Comparison of ENCODE assay signal across 21 cellular contexts in the genomic region with DNA sequence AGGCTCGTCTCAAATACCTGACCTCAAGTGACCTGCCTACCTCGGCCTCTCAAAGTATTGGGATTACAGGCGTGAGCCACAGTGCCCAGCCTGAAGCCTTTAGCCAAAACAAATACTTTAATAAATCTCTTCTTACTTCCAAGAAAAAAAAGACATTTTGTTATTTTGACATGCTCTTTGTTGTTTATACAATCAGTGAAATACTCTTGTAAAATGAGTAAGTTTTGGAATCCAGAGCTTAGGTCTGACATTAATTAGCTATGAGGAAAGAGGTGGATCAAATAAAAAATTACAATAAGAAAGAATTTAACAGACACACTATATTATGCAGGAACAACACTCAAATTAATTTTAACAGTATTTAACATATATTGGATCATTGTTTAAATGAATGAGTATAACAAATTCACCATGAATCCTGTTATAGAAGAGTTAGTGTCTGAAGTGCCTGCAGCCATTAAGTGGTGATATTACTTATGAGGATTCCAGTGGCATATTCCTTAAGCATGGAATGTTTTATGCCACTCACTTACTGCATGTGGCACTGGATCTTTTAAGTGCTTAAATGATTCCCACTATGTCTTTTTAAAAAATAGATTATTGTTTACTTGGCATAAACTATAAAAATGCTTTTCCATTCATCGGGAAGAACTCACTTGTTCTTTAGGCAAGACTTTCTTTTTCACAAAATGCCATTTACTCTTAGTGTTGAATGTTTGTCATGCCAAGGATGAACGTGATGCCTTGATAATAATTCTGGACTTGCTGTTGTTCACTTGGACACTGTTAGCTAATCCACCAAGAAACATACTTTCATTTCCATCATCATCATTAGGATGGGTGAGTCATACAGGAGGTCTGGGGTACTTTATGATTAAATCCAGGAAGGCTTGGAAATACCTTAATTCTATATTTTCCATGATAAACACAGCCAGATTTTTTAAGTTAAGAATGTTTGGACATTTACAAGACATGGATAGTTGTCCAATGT.
"Had no signal": no experiment of that assay in that cellular context is flagged by ENCODE, and none has a peak within 500 bp of the region (broad histone marks: within the 10 kb centered on the region; RNA-seq: fewer than 3 reads in every experiment).

No MANE protein-coding gene starts in this region.

- H3K27ac Mint-ChIP-seq: activated CD4-positive, alpha-beta memory T cell treated with anti-CD3 and anti-CD28 coated beads, Interleukin-2, amount 10 ng/mL, durations not matched to agents 7 days and 5 days; naive thymus-derived CD8-positive, alpha-beta T cell; stimulated activated naive B cell treated with anti-CD40 and anti-IgM and Interleukin-4, amounts not matched to agents 10 μg/mL and 1 μg/mL and 100 μg/mL, for 72 hours; WTC11 had no signal

- H3K27me3 Mint-ChIP-seq: activated CD4-positive, alpha-beta memory T cell treated with anti-CD3 and anti-CD28 coated beads, Interleukin-2, amount 10 ng/mL, durations not matched to agents 7 days and 5 days; stimulated activated naive B cell treated with anti-CD40 and anti-IgM and Interleukin-4, amounts not matched to agents 10 μg/mL and 1 μg/mL and 100 μg/mL, for 72 hours had no signal

- H3K36me3 ChIP-seq: adrenal gland, colonic mucosa, neutrophil, tibial artery, vagina had no signal

- H3K4me3 ChIP-seq: adrenal gland, body of pancreas, colonic mucosa, skin epidermis, tibial artery, vagina had no signal

- ATAC-seq: activated T-cell treated with anti-CD3 and anti-CD28 coated beads, Interleukin-2, amount 50 U/mL, for 4 hours; body of pancreas; naive thymus-derived CD8-positive, alpha-beta T cell; stimulated activated naive B cell treated with anti-CD40 and anti-IgM and Interleukin-4, amounts not matched to agents 10 μg/mL and 1 μg/mL and 100 μg/mL, for 72 hours; WTC11 had no signal

- H3K36me3 Mint-ChIP-seq: naive thymus-derived CD8-positive, alpha-beta T cell; stimulated activated naive B cell treated with anti-CD40 and anti-IgM and Interleukin-4, amounts not matched to agents 10 μg/mL and 1 μg/mL and 100 μg/mL, for 72 hours; WTC11 had no signal

- H3K4me1 Mint-ChIP-seq: activated CD4-positive, alpha-beta memory T cell treated with anti-CD3 and anti-CD28 coated beads, Interleukin-2, amount 10 ng/mL, durations not matched to agents 7 days and 5 days; naive thymus-derived CD8-positive, alpha-beta T cell; stimulated activated naive B cell treated with anti-CD40 and anti-IgM and Interleukin-4, amounts not matched to agents 10 μg/mL and 1 μg/mL and 100 μg/mL, for 72 hours; WTC11 had no signal

- H3K4me3 Mint-ChIP-seq: activated CD4-positive, alpha-beta memory T cell treated with anti-CD3 and anti-CD28 coated beads, Interleukin-2, amount 10 ng/mL, durations not matched to agents 7 days and 5 days; activated T-cell treated with anti-CD3 and anti-CD28 coated beads, Interleukin-2, amount 50 U/mL, for 4 hours; naive thymus-derived CD8-positive, alpha-beta T cell; stimulated activated naive B cell treated with anti-CD40 and anti-IgM and Interleukin-4, amounts not matched to agents 10 μg/mL and 1 μg/mL and 100 μg/mL, for 72 hours; WTC11 had no signal

- DNase-seq: activated CD4-positive, alpha-beta memory T cell treated with anti-CD3 and anti-CD28 coated beads, Interleukin-2, amount 10 ng/mL, durations not matched to agents 7 days and 5 days; activated CD4-positive, alpha-beta T cell treated with anti-CD3 and anti-CD28 coated beads for 4 hours; activated effector memory CD4-positive, alpha-beta T cell treated with Interleukin-2 at 50 U/mL for 16 hours; activated naive CD4-positive, alpha-beta T cell treated with anti-CD3 and anti-CD28 coated beads, Interleukin-2, amount 50 U/mL, for 16 hours; activated T-cell treated with anti-CD3 and anti-CD28 coated beads, Interleukin-2, amount 50 U/mL, for 4 hours; adrenal gland; body of pancreas; caudate nucleus; colonic mucosa; effector CD4-positive, alpha-beta T cell; islet precursor cell; naive thymus-derived CD8-positive, alpha-beta T cell; stimulated activated CD4-positive, alpha-beta T cell treated with anti-CD3 and anti-CD28 coated beads, Interleukin-15, amount 100 ng/mL, for 24 hours; stimulated activated CD4-positive, alpha-beta T cell treated with anti-CD3 and anti-CD28 coated beads, Interleukin-4, amount 100 ng/mL, for 1 hour; stimulated activated naive B cell treated with anti-CD40 and anti-IgM and Interleukin-4, amounts not matched to agents 10 μg/mL and 1 μg/mL and 100 μg/mL, for 72 hours; T-helper 2 cell; tibial artery had no signal

- H3K27ac ChIP-seq: adrenal gland, body of pancreas, colonic mucosa, neutrophil, skin epidermis, tibial artery, vagina had no signal

- H3K27me3 ChIP-seq: adrenal gland, body of pancreas, colonic mucosa, neutrophil, tibial artery, vagina had no signal

- H3K9me3 Mint-ChIP-seq: activated CD4-positive, alpha-beta memory T cell treated with anti-CD3 and anti-CD28 coated beads, Interleukin-2, amount 10 ng/mL, durations not matched to agents 7 days and 5 days; WTC11 had no signal

- H3K9me3 ChIP-seq: adrenal gland, body of pancreas, colonic mucosa, neutrophil, tibial artery, vagina had no signal

- H3K4me1 ChIP-seq: adrenal gland, body of pancreas, colonic mucosa had no signal
